Comparison of ENCODE assay signal across 15 cellular contexts in the genomic region with DNA sequence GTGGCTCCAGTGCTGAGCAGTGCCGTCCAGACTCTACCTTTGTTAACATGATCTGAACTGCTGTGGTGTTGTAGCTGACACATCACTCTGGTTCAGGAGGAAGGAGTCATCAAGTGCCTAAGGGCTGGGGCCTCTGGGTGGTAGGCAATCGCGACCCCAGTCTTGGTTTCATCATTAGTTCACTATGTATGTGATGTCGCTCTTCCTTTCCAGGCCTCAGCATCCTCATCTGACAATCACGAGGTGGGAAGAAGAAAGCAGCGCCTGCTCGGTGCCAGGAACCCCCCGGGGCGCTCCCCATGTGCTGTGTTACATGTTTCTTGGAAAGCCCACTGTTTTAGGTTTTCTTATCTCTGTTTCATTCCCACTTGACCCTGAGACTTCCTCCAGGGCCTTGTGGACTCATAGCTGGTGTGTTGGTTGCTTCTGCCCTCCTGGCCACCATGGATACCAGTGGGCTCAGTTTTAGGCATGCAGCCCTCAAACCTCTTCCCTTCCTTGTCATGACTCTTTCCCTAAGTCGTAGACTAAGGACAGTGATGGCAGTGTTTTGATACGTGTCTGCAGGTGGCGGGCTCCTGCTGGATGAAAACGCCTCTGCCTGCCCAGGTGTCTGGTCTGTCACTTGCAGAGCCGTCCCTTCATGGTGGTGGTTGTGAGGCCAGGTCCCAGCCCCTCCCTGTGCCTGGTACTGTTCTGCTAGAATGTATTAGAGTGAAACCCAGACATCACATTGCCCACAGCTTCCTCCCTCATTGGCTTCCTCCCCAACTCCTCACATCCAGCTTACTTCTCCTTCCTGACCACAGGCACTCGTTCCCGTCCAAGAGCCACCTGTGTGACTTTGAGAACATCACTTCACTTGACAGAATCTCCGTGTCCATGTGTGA. TPM values are rescaled to one million over a fixed set of nuclear protein-coding genes. Genes with fewer than 3 reads are reported as not detected.
DNase-seq lines count a peak whose midpoint lies in the region; ATAC-seq and TF ChIP-seq lines count a peak whose summit lies in the region.
"Had no signal": no experiment of that assay in that cellular context is flagged by ENCODE, and none has a peak within 500 bp of the region (broad histone marks: within the 10 kb centered on the region; RNA-seq: fewer than 3 reads in every experiment).

No MANE protein-coding gene starts in this region.

- peaks cover 0 to 8% (median 6%) of the 10 kb centered on the region in 11 experiments; a peak in 12 of 22 replicates for H3K9me3 ChIP-seq in BLaER1 treated with 17β-estradiol and CSF1 and Interleukin-3, amounts not matched to agents 10 nM and 100 nM (replicated peaks in 1 of 11)
- H3K9me3 ChIP-seq in T-helper 17 cell (ENCODE audit: control insufficient read depth, low read length, poor library complexity, severe bottlenecking): no peaks in the 10 kb centered on the region
- H3K9me3 ChIP-seq: adrenal gland, BE2C, Peyer's patch, prostate gland had no signal

- H3K27me3 ChIP-seq in BLaER1 treated with 17β-estradiol and CSF1 and Interleukin-3, amounts not matched to agents 10 nM and 100 nM: no peaks in the 10 kb centered on the region
- H3K27me3 ChIP-seq in dorsolateral prefrontal cortex: peaks cover 0 to 6% (median 0%) of the 10 kb centered on the region in 45 donors
- H3K27me3 ChIP-seq: adrenal gland, BE2C, Peyer's patch had no signal

- no peak overlapping the region for H3K4me3 ChIP-seq in BLaER1 treated with 17β-estradiol and CSF1 and Interleukin-3, amounts not matched to agents 10 nM and 100 nM
- H3K4me3 ChIP-seq in dorsolateral prefrontal cortex: no peak overlapping the region
- H3K4me3 ChIP-seq: adrenal gland, Peyer's patch, prostate gland had no signal

- H3K27me3 Mint-ChIP-seq in T-helper 17 cell (peaks cover 49% of the 10 kb centered on the region), endothelial cell (ENCODE audit: unreplicated experiment) (peaks cover 5% of the 10 kb centered on the region)

- TF ChIP-seq CTCF in endothelial cell (IDR thresholded peaks at IDR 0.05; ENCODE audit: unreplicated experiment) (no peak), dorsolateral prefrontal cortex (IDR thresholded peaks at IDR 0.05 in 54 of 56, conservative IDR thresholded peaks at IDR 0.05 in 2 of 56; ENCODE audit: low read depth in 1 of 56, partially characterized antibody in 56 of 56) (no peak)

- H3K4me1 ChIP-seq in BLaER1 treated with 17β-estradiol and CSF1 and Interleukin-3, amounts not matched to agents 10 nM and 100 nM: peaks cover 29 to 51% (median 48%) of the 10 kb centered on the region in 10 experiments
- H3K4me1 ChIP-seq: adrenal gland, BE2C, Peyer's patch, prostate gland had no signal

- H4K20me1 ChIP-seq in BLaER1 treated with 17β-estradiol and CSF1 and Interleukin-3, amounts not matched to agents 10 nM and 100 nM: no peaks in the 10 kb centered on the region

- peak overlapping the region; percentile 42 to 80 (median 66) for H3K4me2 ChIP-seq in BLaER1 treated with 17β-estradiol and CSF1 and Interleukin-3, amounts not matched to agents 10 nM and 100 nM

- H3K36me3 Mint-ChIP-seq in T-helper 17 cell (ENCODE audit: low read depth) (peaks cover 7% of the 10 kb centered on the region), endothelial cell (ENCODE audit: low read depth, unreplicated experiment) (no peaks in the 10 kb centered on the region)

- H3K27ac Mint-ChIP-seq in T-helper 17 cell (peak overlapping the region; percentile 45), endothelial cell (ENCODE audit: unreplicated experiment) (no peak overlapping the region)

- H3K36me3 ChIP-seq in BLaER1 treated with 17β-estradiol and CSF1 and Interleukin-3, amounts not matched to agents 10 nM and 100 nM: no peaks in the 10 kb centered on the region
- H3K36me3 ChIP-seq: adrenal gland, BE2C, Peyer's patch, prostate gland had no signal

- H3K4me3 Mint-ChIP-seq in T-helper 17 cell (no peak overlapping the region), endothelial cell (ENCODE audit: unreplicated experiment) (no peak overlapping the region)

- DNase-seq in T-helper 17 cell (no peak), kidney tubule cell (ENCODE audit: low spot score) (peak; percentile 25), endothelial cell (ENCODE audit: low spot score) (no peak), DMS53 (lab: John Stamatoyannopoulos, UW) (no peak), dorsolateral prefrontal cortex (no peak), midbrain (lab: John Stamatoyannopoulos, UW) (no peak)
- DNase-seq: BE2C; stimulated activated CD4-positive, alpha-beta T cell treated with anti-CD3 and anti-CD28 coated beads, Interleukin-4, amount 100 ng/mL, for 1 hour; T1000 had no signal

- H3K4me1 Mint-ChIP-seq in T-helper 17 cell (peaks cover 4% of the 10 kb centered on the region), endothelial cell (ENCODE audit: unreplicated experiment) (peaks cover 2% of the 10 kb centered on the region)

- intact Hi-C loops in dorsolateral prefrontal cortex (cut with DNase I): no loop called here

- no peaks in the 10 kb centered on the region for H3K9me3 Mint-ChIP-seq in endothelial cell (ENCODE audit: unreplicated experiment)

- ATAC-seq in GM19025 (IDR thresholded peaks at IDR 0.05; ENCODE audit: low read depth, unreplicated experiment) (peak; percentile 39), T-helper 17 cell (no peak)

- H3K9ac ChIP-seq in BLaER1 treated with 17β-estradiol and CSF1 and Interleukin-3, amounts not matched to agents 10 nM and 100 nM: no peak overlapping the region

- H3K27ac ChIP-seq in BLaER1 treated with 17β-estradiol and CSF1 and Interleukin-3, amounts not matched to agents 10 nM and 100 nM: no peak overlapping the region
- H3K27ac ChIP-seq in dorsolateral prefrontal cortex: no peak overlapping the region
- H3K27ac ChIP-seq: adrenal gland, Peyer's patch, prostate gland had no signal

RNA-seq across cellular contexts. Expression of gene FOXO6, which starts 17.2 kb away (rescaled TPM):
- total RNA-seq in T-helper 17 cell: 1 to 10 TPM in 1 of 2 donors, under 1 TPM in 1; 0.86 to 1.8 TPM
- 0.23 TPM for total RNA-seq in endothelial cell (ENCODE audit: unreplicated experiment)
- total RNA-seq in dorsolateral prefrontal cortex: 1 to 10 TPM; 1.7 to 8.3 (median 3.8) TPM
- total RNA-seq: fibroblast of villous mesenchyme had no signal
